In the genomic region with DNA sequence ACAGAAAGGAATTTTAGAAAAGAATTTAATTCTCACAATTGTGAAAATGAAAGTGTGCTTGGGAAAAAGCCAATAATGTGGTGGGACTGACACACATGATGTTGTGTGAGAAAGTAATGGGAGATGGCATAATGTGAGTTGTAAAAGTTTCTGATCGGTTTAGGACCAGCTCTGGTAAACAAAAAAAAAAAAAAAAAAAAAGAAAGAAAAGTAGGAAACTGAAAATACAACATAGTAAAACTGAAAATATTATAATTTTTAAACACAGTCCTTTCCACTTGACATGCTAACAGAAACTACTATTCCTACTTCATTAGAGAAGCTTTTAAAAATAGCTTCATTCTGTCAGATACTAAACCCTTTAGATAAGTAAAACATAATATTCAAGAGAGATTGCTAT, we compare ENCODE assay signal across 10 cellular contexts. TPM values are rescaled to one million over a fixed set of nuclear protein-coding genes. Genes with fewer than 3 reads are reported as not detected.
DNase-seq lines count a peak whose midpoint lies in the region; ATAC-seq lines count a peak whose summit lies in the region.
"Had no signal": no experiment of that assay in that cellular context is flagged by ENCODE, and none has a peak within 500 bp of the region (broad histone marks: within the 10 kb centered on the region; RNA-seq: fewer than 3 reads in every experiment).

No MANE protein-coding gene starts in this region.

- H3K9me3 Mint-ChIP-seq in activated T-cell treated with anti-CD3 and anti-CD28 coated beads, Interleukin-2, amount 50 U/mL, for 72 hours, result no peaks in the 10 kb centered on the region
- no peaks in the 10 kb centered on the region for H3K9me3 Mint-ChIP-seq in T-cell
- H3K9me3 Mint-ChIP-seq in stimulated activated naive CD8-positive, alpha-beta T cell treated with anti-CD3 and anti-CD28 coated beads, Interleukin-15, Interleukin-2, amounts not matched to agents 100 ng/mL and 50 ng/mL, for 24 hours, result no peaks in the 10 kb centered on the region
- H3K9me3 Mint-ChIP-seq: H9 had no signal

- POLR2A ChIA-PET in T-cell (lab: Charles Lee), result interaction anchor here in 1 of 2 donors (0.6 to 0.7 kb wide), 2 partner anchors 36 to 1188 kb away, joined by 3 to 9 read pairs; no protein-coding TSS in a partner anchor

- CTCF ChIA-PET in T-cell (lab: Charles Lee), result interaction anchor here in 1 of 2 donors (0.7 to 1.1 kb wide), 2 partner anchors 11 to 543 kb away, joined by 3 to 5 read pairs; no protein-coding TSS in a partner anchor

- H3K36me3 Mint-ChIP-seq in activated T-cell treated with anti-CD3 and anti-CD28 coated beads, Interleukin-2, amount 50 U/mL, for 72 hours (ENCODE audit: insufficient read depth in 2 of 2), result peaks cover 2 to 10% of the 10 kb centered on the region in 2 donors
- H3K36me3 Mint-ChIP-seq in T-cell, result peaks cover 11% of the 10 kb centered on the region
- H3K36me3 Mint-ChIP-seq in stimulated activated naive CD8-positive, alpha-beta T cell treated with anti-CD3 and anti-CD28 coated beads, Interleukin-15, Interleukin-2, amounts not matched to agents 100 ng/mL and 50 ng/mL, for 24 hours (ENCODE audit: low read depth), result peaks cover 11% of the 10 kb centered on the region

- peak in 1 of 2 donors; percentile 53 for ATAC-seq in activated T-cell treated with anti-CD3 and anti-CD28 coated beads, Interleukin-2, amount 50 U/mL, for 72 hours (replicated peaks in 1 of 2)
- ATAC-seq in HG02981 (IDR thresholded peaks at IDR 0.05; ENCODE audit: unreplicated experiment) (peak; percentile 71), T-cell (replicated peaks in 1 of 4) (no peak)

- H3K4me3 Mint-ChIP-seq in activated T-cell treated with anti-CD3 and anti-CD28 coated beads, Interleukin-2, amount 50 U/mL, for 72 hours, result peak overlapping the region; percentile 41 to 85
- H3K4me3 Mint-ChIP-seq in T-cell, result peak overlapping the region in 2 of 3 donors; percentile 4 to 28
- H3K4me3 Mint-ChIP-seq in stimulated activated naive CD8-positive, alpha-beta T cell treated with anti-CD3 and anti-CD28 coated beads, Interleukin-15, Interleukin-2, amounts not matched to agents 100 ng/mL and 50 ng/mL, for 24 hours, result peak overlapping the region; percentile 66
- H3K4me3 Mint-ChIP-seq: H9 had no signal

- no peak for DNase-seq in activated T-cell treated with anti-CD3 and anti-CD28 coated beads, Interleukin-2, amount 50 U/mL, for 72 hours
- DNase-seq in activated T-cell treated with anti-CD3 and anti-CD28 coated beads, Interleukin-2, amount 50 U/mL, for 48 hours, result no peak
- no peak for DNase-seq in T-cell
- no peak for DNase-seq in middle frontal gyrus (ENCODE audit: extremely low spot score, low spot score)
- no peak for DNase-seq in amygdala (lab: John Stamatoyannopoulos, UW)
- no peak for DNase-seq in ACHN
- DNase-seq: H9, NCI-H69 had no signal

- peaks cover 46% of the 10 kb centered on the region for H3K4me1 Mint-ChIP-seq in activated T-cell treated with anti-CD3 and anti-CD28 coated beads, Interleukin-2, amount 50 U/mL, for 72 hours (ENCODE audit: low read depth)
- H3K4me1 Mint-ChIP-seq in T-cell, result peaks cover 53 to 58% (median 57%) of the 10 kb centered on the region in 3 donors
- H3K4me1 Mint-ChIP-seq in stimulated activated naive CD8-positive, alpha-beta T cell treated with anti-CD3 and anti-CD28 coated beads, Interleukin-15, Interleukin-2, amounts not matched to agents 100 ng/mL and 50 ng/mL, for 24 hours (ENCODE audit: low read depth), result peaks cover 61% of the 10 kb centered on the region

- H3K27me3 Mint-ChIP-seq in activated T-cell treated with anti-CD3 and anti-CD28 coated beads, Interleukin-2, amount 50 U/mL, for 72 hours (ENCODE audit: low read depth), result no peaks in the 10 kb centered on the region
- no peaks in the 10 kb centered on the region for H3K27me3 Mint-ChIP-seq in T-cell
- H3K27me3 Mint-ChIP-seq in stimulated activated naive CD8-positive, alpha-beta T cell treated with anti-CD3 and anti-CD28 coated beads, Interleukin-15, Interleukin-2, amounts not matched to agents 100 ng/mL and 50 ng/mL, for 24 hours, result no peaks in the 10 kb centered on the region

- in situ Hi-C loops in ACHN (cut with HindIII; ENCODE audit: low pct_ligation_motif_present, low pct_unique_long_range_greater_than_20kb, low sequenced_read_pairs), result no loop called here

- peak overlapping the region; percentile 72 for H3K27ac Mint-ChIP-seq in activated T-cell treated with anti-CD3 and anti-CD28 coated beads, Interleukin-2, amount 50 U/mL, for 72 hours
- peak overlapping the region; percentile 47 to 84 for H3K27ac Mint-ChIP-seq in T-cell
- H3K27ac Mint-ChIP-seq in stimulated activated naive CD8-positive, alpha-beta T cell treated with anti-CD3 and anti-CD28 coated beads, Interleukin-15, Interleukin-2, amounts not matched to agents 100 ng/mL and 50 ng/mL, for 24 hours, result peak overlapping the region; percentile 79

RNA-seq across cellular contexts. Expression of gene RAP1GDS1, which starts 28.2 kb away (rescaled TPM):
- total RNA-seq in activated T-cell treated with anti-CD3 and anti-CD28 coated beads, Interleukin-2, amount 50 U/mL, for 72 hours, result 10 to 100 TPM; 47.2 to 54.6 TPM
- total RNA-seq in T-cell, result 10 to 100 TPM; 37.6 to 43.8 (median 39.7) TPM

Comparison
In these comparisons a context has a peak if more than half of its experiments do, and no peak if none do; other contexts are left out.
1. H3K4me3 Mint-ChIP-seq: peak in every context shown above with its lines; median percentile 66 in stimulated activated naive CD8-positive, alpha-beta T cell treated with anti-CD3 and anti-CD28 coated beads, Interleukin-15, Interleukin-2, amounts not matched to agents 100 ng/mL and 50 ng/mL, for 24 hours; 63 in activated T-cell treated with anti-CD3 and anti-CD28 coated beads, Interleukin-2, amount 50 U/mL, for 72 hours; 16 in T-cell.